Comparison of ENCODE assay signal across 19 cellular contexts in the genomic region with DNA sequence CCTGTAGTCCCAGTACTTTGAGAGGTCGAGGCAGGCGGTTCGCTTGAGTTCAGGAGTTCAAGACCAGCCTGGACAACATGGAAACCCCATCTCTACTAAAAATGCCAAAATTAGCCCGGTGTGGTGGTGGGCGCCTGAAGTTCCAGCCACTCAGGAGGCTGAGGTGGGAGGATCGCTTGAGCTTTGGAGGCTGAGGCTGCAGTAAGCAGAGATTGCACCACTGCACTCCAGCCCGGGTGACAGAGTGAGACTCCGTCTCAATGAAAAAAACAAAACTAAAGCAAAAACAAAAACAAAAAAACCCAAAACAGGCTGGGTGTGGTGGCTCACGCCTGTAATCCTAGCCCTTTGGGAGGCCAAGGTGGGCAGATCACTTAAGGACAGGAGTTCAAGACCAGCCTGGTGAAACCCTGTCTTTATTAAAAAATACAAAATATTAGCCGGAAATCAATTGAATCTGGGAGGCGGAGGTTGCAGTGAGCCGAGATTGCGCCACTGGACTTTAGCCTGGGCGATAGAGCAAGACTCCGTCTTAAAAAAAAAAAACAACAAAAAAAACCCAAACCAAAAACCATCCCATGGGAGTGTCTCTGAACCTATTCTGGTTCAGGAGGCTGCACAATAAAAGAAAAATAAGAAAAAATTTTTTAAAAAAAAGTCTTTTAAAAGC. TPM values are rescaled to one million over a fixed set of nuclear protein-coding genes. Genes with fewer than 3 reads are reported as not detected.
DNase-seq lines count a peak whose midpoint lies in the region; ATAC-seq and TF ChIP-seq lines count a peak whose summit lies in the region.
"Had no signal": no experiment of that assay in that cellular context is flagged by ENCODE, and none has a peak within 500 bp of the region (broad histone marks: within the 10 kb centered on the region; RNA-seq: fewer than 3 reads in every experiment).

No MANE protein-coding gene starts in this region.

- intact Hi-C loops in Caco-2 (cut with micrococcal nuclease; ENCODE audit: unreplicated experiment): loop anchor here (1.0 to 5.0 kb wide), 4 partner anchors 40 to 312 kb away; a partner anchor contains a TSS

- no peak overlapping the region for H2AFZ ChIP-seq in Karpas-422 (ENCODE audit: low read length)

- H3K4me1 Mint-ChIP-seq in Caco-2 (ENCODE audit: low read depth, unreplicated experiment): peaks cover 31% of the 10 kb centered on the region
- H3K4me1 Mint-ChIP-seq in osteocyte (ENCODE audit: unreplicated experiment): peaks cover 22% of the 10 kb centered on the region

- no peak for ATAC-seq in HG02642 (IDR thresholded peaks at IDR 0.05; ENCODE audit: poor library complexity, unreplicated experiment)
- ATAC-seq: foreskin keratinocyte had no signal

- no peaks in the 10 kb centered on the region for H3K27me3 ChIP-seq in Caco-2 (replicated peaks; ENCODE audit: control insufficient read depth, insufficient read depth, low read length)
- no peaks in the 10 kb centered on the region for H3K27me3 ChIP-seq in Karpas-422 (ENCODE audit: low read length)
- H3K27me3 ChIP-seq in iPS-18a (ENCODE audit: control insufficient read depth, insufficient read depth, low read length): peaks cover 7% of the 10 kb centered on the region
- H3K27me3 ChIP-seq: foreskin keratinocyte had no signal

- H3K27ac Mint-ChIP-seq in Caco-2 (ENCODE audit: unreplicated experiment) (peak overlapping the region; percentile 94), osteocyte (ENCODE audit: unreplicated experiment) (no peak overlapping the region)
- H3K27ac Mint-ChIP-seq: activated CD4-positive, alpha-beta T cell treated with anti-CD3 and anti-CD28 coated beads, Interleukin-2, amount 10 ng/mL, durations not matched to agents 24 days and 14 days; activated naive CD8-positive, alpha-beta T cell had no signal

- H3K27ac ChIP-seq in Karpas-422 (ENCODE audit: low read length): no peak overlapping the region
- H3K27ac ChIP-seq in iPS-18a (ENCODE audit: low read length): no peak overlapping the region
- no peak overlapping the region for H3K27ac ChIP-seq in RWPE1
- H3K27ac ChIP-seq: epithelial cell of prostate, foreskin keratinocyte had no signal

- H3K4me3 ChIP-seq in Caco-2 (ENCODE audit: low read depth, low read length) (no peak overlapping the region), Karpas-422 (ENCODE audit: low read length) (no peak overlapping the region), iPS-18a (ENCODE audit: low read length) (peak overlapping the region; percentile 81)
- H3K4me3 ChIP-seq: MG63 had no signal

- no peaks in the 10 kb centered on the region for H3K9me2 ChIP-seq in Karpas-422 (replicated peaks; ENCODE audit: insufficient read depth, low read length)

- BruUV-seq in Caco-2 (replicated peaks; lab: Mats Ljungman, UMichigan): no TSS peak

- H3K36me3 ChIP-seq in Caco-2 (ENCODE audit: control insufficient read depth, insufficient read depth, low read length): no peaks in the 10 kb centered on the region
- H3K36me3 ChIP-seq in Karpas-422 (ENCODE audit: insufficient read depth, low read length): no peaks in the 10 kb centered on the region
- no peaks in the 10 kb centered on the region for H3K36me3 ChIP-seq in iPS-18a (ENCODE audit: control insufficient read depth, low read depth, low read length)
- H3K36me3 ChIP-seq: MG63 had no signal

- CTCF ChIA-PET in Caco-2 (lab: Charles Lee): interaction anchor here (0.7 to 1.0 kb wide), 3 partner anchors 15 to 110 kb away, joined by 3 to 9 read pairs (median 4); no protein-coding TSS in a partner anchor
- CTCF ChIA-PET in RWPE1 (lab: Yijun Ruan, JAX): no interaction called here

- in situ Hi-C loops in GM13977 (cut with MboI; ENCODE audit: low pct_unique_long_range_greater_than_20kb, low sequenced_read_pairs, unreplicated experiment): no loop called here

- H3K4me3 Mint-ChIP-seq in Caco-2 (ENCODE audit: unreplicated experiment): peak overlapping the region; percentile 96
- peak overlapping the region; percentile 47 for H3K4me3 Mint-ChIP-seq in osteocyte (ENCODE audit: unreplicated experiment)

- H3K9me3 Mint-ChIP-seq in Caco-2 (ENCODE audit: unreplicated experiment) (no peaks in the 10 kb centered on the region), osteocyte (ENCODE audit: unreplicated experiment) (no peaks in the 10 kb centered on the region)
- H3K9me3 Mint-ChIP-seq: activated CD4-positive, alpha-beta T cell treated with anti-CD3 and anti-CD28 coated beads, Interleukin-2, amount 10 ng/mL, durations not matched to agents 24 days and 14 days had no signal

- H3K79me2 ChIP-seq in Karpas-422 (ENCODE audit: low read length): no peaks in the 10 kb centered on the region

- H3K27me3 Mint-ChIP-seq in Caco-2 (ENCODE audit: insufficient read depth, unreplicated experiment) (no peaks in the 10 kb centered on the region), osteocyte (ENCODE audit: unreplicated experiment) (peaks cover 18% of the 10 kb centered on the region)
- H3K27me3 Mint-ChIP-seq: activated naive CD8-positive, alpha-beta T cell had no signal

- POLR2A ChIA-PET in Caco-2 (lab: Charles Lee): interaction anchor here (0.6 to 2.8 kb wide), 6 partner anchors 15 to 930 kb away, joined by 3 to 46 read pairs (median 9); a partner anchor contains a TSS
- POLR2A ChIA-PET in RWPE1 (lab: Yijun Ruan, JAX; ENCODE audit: low non-redundant PET): no interaction called here

- H3K9me3 ChIP-seq in Caco-2 (no peaks in the 10 kb centered on the region), Karpas-422 (ENCODE audit: low read length) (no peaks in the 10 kb centered on the region), iPS-18a (ENCODE audit: control insufficient read depth, low read depth, low read length) (no peaks in the 10 kb centered on the region)
- H3K9me3 ChIP-seq: MG63 had no signal

- H3K4me1 ChIP-seq in Caco-2 (peaks cover 24% of the 10 kb centered on the region), Karpas-422 (ENCODE audit: low read length) (peaks cover 21% of the 10 kb centered on the region), iPS-18a (ENCODE audit: control insufficient read depth, low read depth, low read length) (peaks cover 30% of the 10 kb centered on the region)

- DNase-seq in Caco-2 (peak in 1 of 2 experiments; percentile 62), Karpas-422 (peak; percentile 12), osteocyte (ENCODE audit: extremely low spot score, unreplicated experiment) (no peak), RWPE1 (ENCODE audit: low spot score) (no peak), GM13977 (ENCODE audit: low spot score) (no peak), NOMO-1 (lab: John Stamatoyannopoulos, UW; ENCODE audit: unreplicated experiment in 2 of 2) (no peak)
- DNase-seq: activated CD4-positive, alpha-beta T cell treated with anti-CD3 and anti-CD28 coated beads, Interleukin-2, amount 10 ng/mL, durations not matched to agents 24 days and 14 days; activated T-cell treated with anti-CD3 and anti-CD28 coated beads for 4 hours; AML-193; cortex of kidney; foreskin keratinocyte; IMR-90; NCI-H187 treated with DMSO at 0.1 percent for 48 hours; stimulated activated CD4-positive, alpha-beta T cell treated with anti-CD3 and anti-CD28 coated beads, Interleukin-4, amount 100 ng/mL, for 24 hours had no signal

- H3K9ac ChIP-seq in Karpas-422 (ENCODE audit: low read length) (no peak overlapping the region), iPS-18a (ENCODE audit: low read length) (no peak overlapping the region)

- H4K20me1 ChIP-seq in Karpas-422 (ENCODE audit: insufficient read depth, low read depth, low read length): no peaks in the 10 kb centered on the region

- H3K36me3 Mint-ChIP-seq in Caco-2 (ENCODE audit: insufficient read depth, unreplicated experiment) (peaks cover 28% of the 10 kb centered on the region), osteocyte (ENCODE audit: unreplicated experiment) (no peaks in the 10 kb centered on the region)
- H3K36me3 Mint-ChIP-seq: activated naive CD8-positive, alpha-beta T cell had no signal

- TF ChIP-seq CTCF in Caco-2 (IDR thresholded peaks at IDR 0.05; ENCODE audit: insufficient read depth in 1 of 2, low read depth in 1 of 2, low read length in 1 of 2, severe bottlenecking in 1 of 2, unreplicated experiment in 1 of 2) (no peak), osteocyte (IDR thresholded peaks at IDR 0.05) (no peak), RWPE1 (conservative IDR thresholded peaks at IDR 0.05; ENCODE audit: low read depth) (no peak), GM13977 (IDR thresholded peaks at IDR 0.05; ENCODE audit: extremely low read depth, insufficient read depth, missing control alignments) (no peak)

- H3K4me2 ChIP-seq in Karpas-422 (ENCODE audit: low read depth, low read length, poor library complexity, severe bottlenecking): no peak overlapping the region

RNA-seq across cellular contexts. Expression of a gene that starts 1.7 kb away (rescaled TPM):
- total RNA-seq in Caco-2 (2022) (147 TPM in 2 replicates), osteocyte (0.99 and 1.7 TPM in 2 replicates)
- 0.22 TPM in 1 of 2 replicates, not detected in the other for total RNA-seq in Karpas-422 (2014; rRNA removed; shearing (Covaris generic); ENCODE audit: low replicate concordance)

RNA-seq across cellular contexts. Expression of a gene that starts 30.6 kb away (rescaled TPM):
- total RNA-seq in Caco-2 (2022) (34.9 and 36.6 TPM in 2 replicates), osteocyte (7.1 and 9.0 TPM in 2 replicates)
- not detected in 2 replicates for total RNA-seq in Karpas-422 (2014; rRNA removed; shearing (Covaris generic); ENCODE audit: low replicate concordance)

RNA-seq across cellular contexts. Expression of a gene that starts 50.2 kb away (rescaled TPM):
- 80.0 and 83.0 TPM in 2 replicates for total RNA-seq in Caco-2 (2022)
- 54.1 and 78.7 TPM in 2 replicates for total RNA-seq in Karpas-422 (2014; rRNA removed; shearing (Covaris generic); ENCODE audit: low replicate concordance)
- total RNA-seq in osteocyte: 105 and 107 TPM in 2 replicates

Comparison
In these comparisons a context has a peak if more than half of its experiments do, and no peak if none do; other contexts are left out.
1. RNA of a gene that starts 1.7 kb away (total RNA-seq): 147 TPM in Caco-2; 0.99 to 1.7 TPM in osteocyte and 0.22 TPM in Karpas-422; every median in the first group is over 10 times any median in the second.